ENCODE assay signal across 8 cellular contexts in genomic region chr1:200483491-200484143, GRCh38.
DNase-seq lines count a peak whose midpoint lies in the region; ATAC-seq and TF ChIP-seq lines count a peak whose summit lies in the region.

No MANE protein-coding gene starts in this region.

- H3K27ac ChIP-seq in Panc1 (ENCODE audit: low read length) (peak overlapping the region; percentile 88), esophagus squamous epithelium (no peak overlapping the region)

- intact Hi-C loops in Panc1 (cut with micrococcal nuclease; ENCODE audit: unreplicated experiment) (loop anchor here (2.0 to 10.0 kb wide), 3 partner anchors 73 to 799 kb away; partner anchors contain the start of gene ZNF281), esophagus squamous epithelium (cut with DNase I) (loop anchor here (10.0 kb wide), 1 partner anchor 349 kb away; no protein-coding TSS in a partner anchor)

- TF ChIP-seq CTCF in Panc1 (IDR thresholded peaks at IDR 0.05) (peak; percentile 5; the same call in 1 of the 2 replicates), esophagus squamous epithelium (IDR thresholded peaks at IDR 0.05) (no peak)

- peak; percentile 69 for DNase-seq in 8988T
- DNase-seq in Panc1 (ENCODE audit: low read depth, low spot score) = peak; percentile 95
- peak; percentile 83 for DNase-seq in adipocyte (ENCODE audit: low read depth)
- DNase-seq in myocyte (ENCODE audit: low read depth) = peak; percentile 77
- no peak for DNase-seq in esophagus squamous epithelium (lab: John Stamatoyannopoulos, UW)
- no peak for DNase-seq in DMS 273 (lab: John Stamatoyannopoulos, UW; ENCODE audit: unreplicated experiment)

- WGBS in esophagus squamous epithelium, 2 donors = 16 to 25% methylated on average over 4 to 5 of the region's 5 CpGs

- ATAC-seq in GM18873 (IDR thresholded peaks at IDR 0.05; ENCODE audit: low FRiP score, unreplicated experiment) (peak; percentile 99), HG03025 (IDR thresholded peaks at IDR 0.05; ENCODE audit: low FRiP score, unreplicated experiment) (peak; percentile 74), Panc1 (peak; percentile 93)

- no TSS peak for BruUV-seq in Panc1 (replicated peaks; lab: Mats Ljungman, UMichigan)

- H3K4me3 ChIP-seq in Panc1 (ENCODE audit: low read depth in 2 of 2, low read length in 2 of 2) = peak overlapping the region; percentile 23 to 49; a peak in 3 of 4 replicates
- peak overlapping the region; percentile 49 for H3K4me3 ChIP-seq in adipocyte (ENCODE audit: low read length)
- no peak overlapping the region for H3K4me3 ChIP-seq in esophagus squamous epithelium

- H3K9ac ChIP-seq in adipocyte (ENCODE audit: low read length) = peak overlapping the region; percentile 43

- POLR2A ChIA-PET in Panc1 (lab: Charles Lee) = interaction anchor here (0.6 kb wide), 1 partner anchor 15 kb away, joined by 3 read pairs; no protein-coding TSS in a partner anchor

- in situ Hi-C loops in Panc1 (cut with HindIII; ENCODE audit: low pct_unique_long_range_greater_than_20kb, low sequenced_read_pairs) = no loop called here

- TF ChIP-seq POLR2A in esophagus squamous epithelium (IDR thresholded peaks at IDR 0.05) = no peak

- H3K27me3 ChIP-seq in Panc1 (ENCODE audit: control insufficient read depth, insufficient read depth, low read length) (no peaks in the 10 kb centered on the region), adipocyte (replicated peaks; ENCODE audit: control insufficient read depth, insufficient read depth, low read length) (no peaks in the 10 kb centered on the region), esophagus squamous epithelium (peaks cover 0 to 66% (median 0%) of the 10 kb centered on the region in 4 donors)

- H3K4me1 ChIP-seq in Panc1 (ENCODE audit: control insufficient read depth, insufficient read depth, low read length) = peaks cover 26% of the 10 kb centered on the region
- H3K4me1 ChIP-seq in adipocyte (ENCODE audit: control insufficient read depth, insufficient read depth, low read length) = peaks cover 14% of the 10 kb centered on the region
- H3K4me1 ChIP-seq in esophagus squamous epithelium = peaks cover 6 to 17% (median 7%) of the 10 kb centered on the region in 3 donors

- H3K36me3 ChIP-seq in Panc1 (ENCODE audit: control insufficient read depth, insufficient read depth, low read length) (no peaks in the 10 kb centered on the region), adipocyte (ENCODE audit: control insufficient read depth, insufficient read depth, low read length, severe bottlenecking) (no peaks in the 10 kb centered on the region), esophagus squamous epithelium (no peaks in the 10 kb centered on the region)

- H3K9me3 ChIP-seq in Panc1 (ENCODE audit: control insufficient read depth, insufficient read depth, low read depth, low read length) (no peaks in the 10 kb centered on the region), adipocyte (ENCODE audit: control insufficient read depth, low read length) (no peaks in the 10 kb centered on the region), esophagus squamous epithelium (no peaks in the 10 kb centered on the region)

- CTCF ChIA-PET in Panc1 (lab: Charles Lee) = interaction anchor here (0.6 kb wide), 2 partner anchors 207 to 338 kb away, joined by 3 to 5 read pairs; no protein-coding TSS in a partner anchor

Comparison
In these comparisons a context has a peak if more than half of its experiments do, and no peak if none do; other contexts are left out.
1. DNase-seq: peak in 8988T (single experiment), Panc1 (single experiment), adipocyte (single experiment) and myocyte (single experiment); none in esophagus squamous epithelium (single experiment) and DMS 273 (single experiment).
2. H3K4me3 ChIP-seq: peak in Panc1 (2 of 2) and adipocyte (single experiment); none in esophagus squamous epithelium (0 of 4).
3. Peak in every context shown above with its lines, with median percentiles within 50 percentile points of each other: ATAC-seq.